In genomic region chr11:32213223-32213622, GRCh38 we compare ENCODE assay signal across 11 cellular contexts.
DNase-seq lines count a peak whose midpoint lies in the region; ATAC-seq and TF ChIP-seq lines count a peak whose summit lies in the region.
"Had no signal": no experiment of that assay in that cellular context is flagged by ENCODE, and none has a peak within 500 bp of the region (broad histone marks: within the 10 kb centered on the region; RNA-seq: fewer than 3 reads in every experiment).

No MANE protein-coding gene starts in this region.

- H2AFZ ChIP-seq in PC-3 (ENCODE audit: low read length), result no peak overlapping the region

- no peaks in the 10 kb centered on the region for H3F3A ChIP-seq in PC-3 (ENCODE audit: low read length, unreplicated experiment)

- 53% methylated on average over 5 of the region's 5 CpGs for whole genome bisulfite sequencing in right lobe of liver (ENCODE audit: insufficient coverage, low coverage, low lambda C conversion rate, missing lambda C conversion rate)

- H3K9me3 Mint-ChIP-seq in activated naive CD4-positive, alpha-beta T cell treated with anti-CD3 and anti-CD28 coated beads for 36 hours, result no peaks in the 10 kb centered on the region
- no peaks in the 10 kb centered on the region for H3K9me3 Mint-ChIP-seq in stimulated activated effector memory CD8-positive, alpha-beta T cell treated with anti-CD3 and anti-CD28 coated beads, Interleukin-12 subunit alpha, Interleukin-12 subunit beta, amount 100 ng/mL, for 72 hours
- H3K9me3 Mint-ChIP-seq: dendritic cell treated with granulocyte-macrophage colony-stimulating factor and Interleukin-4, amounts not matched to agents 40 ng/mL and 50 ng/mL, for 4 days had no signal

- H3K4me3 ChIP-seq in PC-3 (ENCODE audit: low read length) (no peak overlapping the region), fibroblast of mammary gland (ENCODE audit: control insufficient read depth, low read depth, low read length) (no peak overlapping the region), right lobe of liver (no peak overlapping the region)

- H3K27me3 ChIP-seq in PC-3 (ENCODE audit: low read length) (no peaks in the 10 kb centered on the region), right lobe of liver (no peaks in the 10 kb centered on the region)

- no peak overlapping the region for H3K27ac Mint-ChIP-seq in activated naive CD4-positive, alpha-beta T cell treated with anti-CD3 and anti-CD28 coated beads for 36 hours
- H3K27ac Mint-ChIP-seq in stimulated activated effector memory CD8-positive, alpha-beta T cell treated with anti-CD3 and anti-CD28 coated beads, Interleukin-12 subunit alpha, Interleukin-12 subunit beta, amount 100 ng/mL, for 72 hours, result no peak overlapping the region
- H3K27ac Mint-ChIP-seq: CD4-positive, CD25-positive, alpha-beta regulatory T cell; dendritic cell treated with granulocyte-macrophage colony-stimulating factor and Interleukin-4, amounts not matched to agents 40 ng/mL and 50 ng/mL, for 4 days had no signal

- H3K36me3 ChIP-seq in PC-3 (ENCODE audit: low read depth, low read length), result no peaks in the 10 kb centered on the region
- no peaks in the 10 kb centered on the region for H3K36me3 ChIP-seq in right lobe of liver

- no TSS peak for BruUV-seq in PC-3 (replicated peaks; lab: Mats Ljungman, UMichigan)

- no peak overlapping the region for H3K4me3 Mint-ChIP-seq in activated naive CD4-positive, alpha-beta T cell treated with anti-CD3 and anti-CD28 coated beads for 36 hours
- no peak overlapping the region for H3K4me3 Mint-ChIP-seq in stimulated activated effector memory CD8-positive, alpha-beta T cell treated with anti-CD3 and anti-CD28 coated beads, Interleukin-12 subunit alpha, Interleukin-12 subunit beta, amount 100 ng/mL, for 72 hours
- H3K4me3 Mint-ChIP-seq: CD4-positive, CD25-positive, alpha-beta regulatory T cell; dendritic cell treated with granulocyte-macrophage colony-stimulating factor and Interleukin-4, amounts not matched to agents 40 ng/mL and 50 ng/mL, for 4 days had no signal

- intact Hi-C loops in activated naive CD4-positive, alpha-beta T cell treated with anti-CD3 and anti-CD28 coated beads for 36 hours (cut with micrococcal nuclease), result no loop called here
- intact Hi-C loops in PC-3 (cut with micrococcal nuclease) (no loop called here), right lobe of liver (cut with DNase I) (no loop called here)

- ATAC-seq in PC-3 (no peak), right lobe of liver (no peak)
- peak; percentile 96 for ATAC-seq in stimulated activated effector memory CD8-positive, alpha-beta T cell treated with anti-CD3 and anti-CD28 coated beads, Interleukin-12 subunit alpha, Interleukin-12 subunit beta, amount 100 ng/mL, for 72 hours
- ATAC-seq: HCT116 had no signal

- H3K9me2 ChIP-seq in PC-3 (replicated peaks; ENCODE audit: low read length), result no peaks in the 10 kb centered on the region

- H3K9me3 ChIP-seq in PC-3 (ENCODE audit: low read length) (no peaks in the 10 kb centered on the region), right lobe of liver (no peaks in the 10 kb centered on the region)

- H4K20me1 ChIP-seq in PC-3 (ENCODE audit: low read length), result no peaks in the 10 kb centered on the region

- TF ChIP-seq CTCF in PC-3 (conservative IDR thresholded peaks at IDR 0.05; ENCODE audit: low read depth, low read length) (no peak), fibroblast of mammary gland (conservative IDR thresholded peaks at IDR 0.05; ENCODE audit: control insufficient read depth, insufficient read depth, low read depth, low read length) (no peak), right lobe of liver (IDR thresholded peaks at IDR 0.05) (no peak)

- no peaks in the 10 kb centered on the region for H3K36me3 Mint-ChIP-seq in activated naive CD4-positive, alpha-beta T cell treated with anti-CD3 and anti-CD28 coated beads for 36 hours (ENCODE audit: low read depth)
- no peaks in the 10 kb centered on the region for H3K36me3 Mint-ChIP-seq in stimulated activated effector memory CD8-positive, alpha-beta T cell treated with anti-CD3 and anti-CD28 coated beads, Interleukin-12 subunit alpha, Interleukin-12 subunit beta, amount 100 ng/mL, for 72 hours
- H3K36me3 Mint-ChIP-seq: CD4-positive, CD25-positive, alpha-beta regulatory T cell had no signal

- no peaks in the 10 kb centered on the region for H3K4me1 Mint-ChIP-seq in activated naive CD4-positive, alpha-beta T cell treated with anti-CD3 and anti-CD28 coated beads for 36 hours (ENCODE audit: low read depth)
- no peaks in the 10 kb centered on the region for H3K4me1 Mint-ChIP-seq in stimulated activated effector memory CD8-positive, alpha-beta T cell treated with anti-CD3 and anti-CD28 coated beads, Interleukin-12 subunit alpha, Interleukin-12 subunit beta, amount 100 ng/mL, for 72 hours
- H3K4me1 Mint-ChIP-seq: CD4-positive, CD25-positive, alpha-beta regulatory T cell had no signal

- H3K27ac ChIP-seq in PC-3 (ENCODE audit: low read length), result no peak overlapping the region
- H3K27ac ChIP-seq in right lobe of liver, result no peak overlapping the region

- peaks cover 19% of the 10 kb centered on the region for H3K27me3 Mint-ChIP-seq in activated naive CD4-positive, alpha-beta T cell treated with anti-CD3 and anti-CD28 coated beads for 36 hours (ENCODE audit: low read depth)
- H3K27me3 Mint-ChIP-seq: CD4-positive, CD25-positive, alpha-beta regulatory T cell had no signal

- H3K4me1 ChIP-seq in PC-3 (ENCODE audit: insufficient read depth, low read length) (peaks cover 14% of the 10 kb centered on the region), right lobe of liver (no peaks in the 10 kb centered on the region)

- H3K4me2 ChIP-seq in PC-3 (ENCODE audit: low read length), result no peak overlapping the region

- H3K9ac ChIP-seq in PC-3 (ENCODE audit: low read length), result no peak overlapping the region

- no peaks in the 10 kb centered on the region for H3K79me2 ChIP-seq in PC-3 (ENCODE audit: low read length)

- no peak for TF ChIP-seq POLR2A in right lobe of liver (IDR thresholded peaks at IDR 0.05)

- CTCF ChIA-PET in activated naive CD4-positive, alpha-beta T cell treated with anti-CD3 and anti-CD28 coated beads for 36 hours (lab: Charles Lee), result no interaction called here
- CTCF ChIA-PET in PC-3 (lab: Charles Lee), result interaction anchor here (0.6 kb wide), 1 partner anchor 878 kb away, joined by 4 read pairs; no protein-coding TSS in a partner anchor

- POLR2A ChIA-PET in PC-3 (lab: Charles Lee; ENCODE audit: unreplicated experiment), result no interaction called here

- DNase-seq in activated naive CD4-positive, alpha-beta T cell treated with anti-CD3 and anti-CD28 coated beads for 36 hours, result peak; percentile 34
- no peak for DNase-seq in activated naive CD4-positive, alpha-beta T cell treated with anti-CD3 and anti-CD28 coated beads, Interleukin-2, amount 50 U/mL, for 16 hours
- DNase-seq in PC-3 (peak; percentile 37), fibroblast of mammary gland (ENCODE audit: low read depth) (peak; percentile 95), right lobe of liver (no peak), HT-29 (ENCODE audit: low spot score) (no peak)
- DNase-seq in stimulated activated effector memory CD8-positive, alpha-beta T cell treated with anti-CD3 and anti-CD28 coated beads, Interleukin-12 subunit alpha, Interleukin-12 subunit beta, amount 100 ng/mL, for 72 hours (ENCODE audit: low spot score in 2 of 2), result peak in 1 of 2 donors; percentile 55
- DNase-seq in activated effector memory CD4-positive, alpha-beta T cell treated with Interleukin-2 at 50 U/mL for 16 hours, result no peak
- DNase-seq: CD4-positive, CD25-positive, alpha-beta regulatory T cell had no signal

Comparison
In these comparisons a context has a peak if more than half of its experiments do, and no peak if none do; other contexts are left out.
1. DNase-seq: peak in activated naive CD4-positive, alpha-beta T cell treated with anti-CD3 and anti-CD28 coated beads for 36 hours (single experiment), PC-3 (single experiment) and fibroblast of mammary gland (single experiment); none in activated naive CD4-positive, alpha-beta T cell treated with anti-CD3 and anti-CD28 coated beads, Interleukin-2, amount 50 U/mL, for 16 hours (single experiment), right lobe of liver (0 of 3), HT-29 (single experiment) and activated effector memory CD4-positive, alpha-beta T cell treated with Interleukin-2 at 50 U/mL for 16 hours (single experiment).